ENCODE assay signal across 11 cellular contexts in the genomic region with DNA sequence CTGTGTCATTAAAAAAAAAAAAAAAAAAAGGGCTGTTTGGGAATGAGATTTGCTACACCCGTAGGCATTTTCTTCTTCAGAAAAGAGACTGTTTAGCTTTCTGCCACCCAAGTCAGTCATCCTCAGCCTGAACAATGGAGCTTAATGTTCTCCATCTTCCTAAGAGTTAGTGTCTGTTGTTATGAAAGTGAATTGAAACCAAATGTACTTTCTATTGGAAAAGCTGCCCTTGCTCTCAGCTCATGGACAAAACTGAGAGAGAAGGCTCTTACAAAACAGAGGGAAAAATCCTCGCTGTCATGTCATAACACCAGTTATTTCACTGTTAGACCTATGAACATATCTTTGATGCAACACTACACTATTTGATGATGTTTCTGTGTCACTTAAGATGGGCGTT.
DNase-seq lines count a peak whose midpoint lies in the region; ATAC-seq and TF ChIP-seq lines count a peak whose summit lies in the region.
"Had no signal": no experiment of that assay in that cellular context is flagged by ENCODE, and none has a peak within 500 bp of the region (broad histone marks: within the 10 kb centered on the region; RNA-seq: fewer than 3 reads in every experiment).

No MANE protein-coding gene starts in this region.

- H3K27ac ChIP-seq in ACC112 (ENCODE audit: low read depth, low read length) = no peak overlapping the region
- H3K27ac ChIP-seq in OCI-LY3 (ENCODE audit: low read length) = no peak overlapping the region; the same call in 1 of the 2 replicates
- H3K27ac ChIP-seq in trophoblast cell (ENCODE audit: low read depth, low read length) = peak overlapping the region; percentile 16

- H4K12ac ChIP-seq in trophoblast cell (ENCODE audit: low read depth, low read length) = no peak overlapping the region

- no peak overlapping the region for H2BK12ac ChIP-seq in trophoblast cell (ENCODE audit: low read length)

- H3K4me3 ChIP-seq in ACC112 (ENCODE audit: low read depth, low read length) = no peak overlapping the region
- no peak overlapping the region for H3K4me3 ChIP-seq in OCI-LY3 (ENCODE audit: low read length)
- no peak overlapping the region for H3K4me3 ChIP-seq in trophoblast cell (ENCODE audit: low read depth, low read length)

- H3K4me2 ChIP-seq in OCI-LY3 (ENCODE audit: low read length) (peak overlapping the region; percentile 41), trophoblast cell (ENCODE audit: low read length) (no peak overlapping the region)

- no peak for ATAC-seq in GM21529 (IDR thresholded peaks at IDR 0.05; ENCODE audit: unreplicated experiment)
- no peak for ATAC-seq in HG03095 (IDR thresholded peaks at IDR 0.05; ENCODE audit: unreplicated experiment)
- ATAC-seq: activated CD8-positive, alpha-beta T cell treated with anti-CD3 and anti-CD28 coated beads, Interleukin-2, amount 10 ng/mL, durations not matched to agents 7 days and 5 days had no signal

- H3K9ac ChIP-seq in OCI-LY3 (ENCODE audit: low read length) = no peak overlapping the region
- H3K9ac ChIP-seq in trophoblast cell (ENCODE audit: low read length) = no peak overlapping the region

- H3K79me1 ChIP-seq in trophoblast cell (ENCODE audit: low read length) = peaks cover 10% of the 10 kb centered on the region

- H3K9me3 ChIP-seq in OCI-LY3 (ENCODE audit: insufficient read depth, low read length) (no peaks in the 10 kb centered on the region), trophoblast cell (ENCODE audit: insufficient read depth, low read depth, low read length) (no peaks in the 10 kb centered on the region)

- no peak overlapping the region for H3K14ac ChIP-seq in trophoblast cell (ENCODE audit: low read length)

- H2BK5ac ChIP-seq in trophoblast cell (ENCODE audit: low read depth, low read length, poor library complexity) = no peak overlapping the region

- H3K36me3 ChIP-seq in ACC112 (ENCODE audit: insufficient read depth, low read length) (no peaks in the 10 kb centered on the region), OCI-LY3 (replicated peaks; ENCODE audit: low read depth, low read length) (no peaks in the 10 kb centered on the region), trophoblast cell (ENCODE audit: control insufficient read depth in 1 of 2, insufficient read depth in 2 of 2, low read length in 2 of 2) (no peaks in the 10 kb centered on the region)

- H3K4ac ChIP-seq in trophoblast cell (ENCODE audit: low read depth, low read length) = no peak overlapping the region

- no peak overlapping the region for H3K23ac ChIP-seq in trophoblast cell (ENCODE audit: low read length)

- TF ChIP-seq CTCF in OCI-LY3 (IDR thresholded peaks at IDR 0.05; ENCODE audit: low read depth, low read length) = no peak

- H3K27me3 ChIP-seq in ACC112 (ENCODE audit: insufficient read depth, low read length) (no peaks in the 10 kb centered on the region), OCI-LY3 (ENCODE audit: low read depth, low read length) (peaks cover 10% of the 10 kb centered on the region), trophoblast cell (ENCODE audit: insufficient read depth, low read length) (no peaks in the 10 kb centered on the region)

- H3K18ac ChIP-seq in trophoblast cell (ENCODE audit: low read length) = no peak overlapping the region

- no peak overlapping the region for H4K8ac ChIP-seq in trophoblast cell (ENCODE audit: low read depth, low read length)

- H2AFZ ChIP-seq in ACC112 (ENCODE audit: low read length, unreplicated experiment) (peak overlapping the region; percentile 59), OCI-LY3 (ENCODE audit: low read depth, low read length) (no peak overlapping the region), trophoblast cell (ENCODE audit: insufficient read depth, low read length, poor library complexity) (no peak overlapping the region)

- DNase-seq in fibroblast of peridontal ligament (ENCODE audit: extremely low read depth) (peak; percentile 75), trophoblast cell (no peak), NCI-H2081 (lab: John Stamatoyannopoulos, UW) (no peak)
- DNase-seq in stimulated activated CD4-positive, alpha-beta T cell treated with anti-CD3 and anti-CD28 coated beads, Interleukin-2, amount 100 ng/mL, for 48 hours = no peak
- DNase-seq: activated CD8-positive, alpha-beta T cell treated with anti-CD3 and anti-CD28 coated beads, Interleukin-2, amount 10 ng/mL, durations not matched to agents 7 days and 5 days; NCI-H82; stimulated activated CD4-positive, alpha-beta T cell treated with anti-CD3 and anti-CD28 coated beads, Interleukin-12 subunit alpha, Interleukin-12 subunit beta, amount 100 ng/mL, for 4 hours had no signal

- no peak overlapping the region for H4K91ac ChIP-seq in trophoblast cell (ENCODE audit: low read depth, low read length)

- H3K4me1 ChIP-seq in ACC112 (ENCODE audit: control insufficient read depth, insufficient read depth, low read length, unreplicated experiment) (no peaks in the 10 kb centered on the region), OCI-LY3 (ENCODE audit: low read length) (peaks cover 63% of the 10 kb centered on the region), trophoblast cell (ENCODE audit: control insufficient read depth in 1 of 2, insufficient read depth in 2 of 2, low read length in 2 of 2) (peaks cover 9 to 10% of the 10 kb centered on the region in 2 experiments)

- H4K20me1 ChIP-seq in OCI-LY3 (ENCODE audit: insufficient read depth, low read length) = no peaks in the 10 kb centered on the region

- WGBS in trophoblast cell (ENCODE audit: extremely low coverage, insufficient coverage, insufficient read length) = no CpG with 5 or more reads among the region's 3 CpGs

- H2BK120ac ChIP-seq in trophoblast cell (ENCODE audit: insufficient read depth, low read length, poor library complexity) = no peak overlapping the region

- H2AK5ac ChIP-seq in trophoblast cell (ENCODE audit: low read length) = no peak overlapping the region

- H3K79me2 ChIP-seq in ACC112 (ENCODE audit: control insufficient read depth, insufficient read depth, low read length, unreplicated experiment) (no peaks in the 10 kb centered on the region), OCI-LY3 (ENCODE audit: low read length) (no peaks in the 10 kb centered on the region), trophoblast cell (ENCODE audit: control insufficient read depth, insufficient read depth, low read length, poor library complexity) (no peaks in the 10 kb centered on the region)
